8 cellular contexts compared by ENCODE assay signal in the genomic region with DNA sequence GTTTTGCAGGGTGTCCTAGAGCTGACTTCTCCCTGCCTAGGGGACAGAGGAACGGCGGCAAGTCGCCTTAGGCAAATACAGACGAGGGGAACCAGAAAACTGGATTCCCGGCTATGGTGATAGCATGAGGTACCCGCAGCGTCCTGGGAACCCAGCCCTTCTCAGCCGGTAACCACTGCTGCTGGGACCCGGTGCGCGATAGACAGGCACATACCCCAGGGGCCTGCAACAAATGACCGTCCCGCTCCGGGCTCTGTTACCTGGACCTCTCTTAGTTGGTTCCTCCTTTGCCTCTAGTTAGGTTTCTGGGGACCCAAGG. TPM values are rescaled to one million over a fixed set of nuclear protein-coding genes. Genes with fewer than 3 reads are reported as not detected.
DNase-seq lines count a peak whose midpoint lies in the region; ATAC-seq lines count a peak whose summit lies in the region.

No MANE protein-coding gene starts in this region.

- no peak overlapping the region for H3K27ac Mint-ChIP-seq in activated naive CD4-positive, alpha-beta T cell treated with anti-CD3 and anti-CD28 coated beads, Interleukin-2, amount 10 ng/mL, durations not matched to agents 7 days and 5 days

- peaks cover 30% of the 10 kb centered on the region for H3K4me1 Mint-ChIP-seq in activated naive CD4-positive, alpha-beta T cell treated with anti-CD3 and anti-CD28 coated beads, Interleukin-2, amount 10 ng/mL, durations not matched to agents 7 days and 5 days

- DNase-seq in activated naive CD4-positive, alpha-beta T cell treated with anti-CD3 and anti-CD28 coated beads, Interleukin-2, amount 10 ng/mL, durations not matched to agents 7 days and 5 days: no peak
- no peak for DNase-seq in head of caudate nucleus
- DNase-seq in NCI-H2107 treated with DMSO at 0.1 percent for 48 hours (lab: John Stamatoyannopoulos, UW; ENCODE audit: unreplicated experiment): no peak

- H3K36me3 Mint-ChIP-seq in activated naive CD4-positive, alpha-beta T cell treated with anti-CD3 and anti-CD28 coated beads, Interleukin-2, amount 10 ng/mL, durations not matched to agents 7 days and 5 days: peaks cover 3% of the 10 kb centered on the region

- CTCF ChIA-PET in activated naive CD4-positive, alpha-beta T cell treated with anti-CD3 and anti-CD28 coated beads, Interleukin-2, amount 10 ng/mL, durations not matched to agents 7 days and 5 days (lab: Charles Lee): interaction anchor here (1.3 to 1.6 kb wide), 2 partner anchors 12 to 46 kb away, joined by 3 to 7 read pairs; no protein-coding TSS in a partner anchor

- intact Hi-C loops in head of caudate nucleus (cut with DNase I): loop anchor here (2.0 kb wide), 2 partner anchors 45 to 245 kb away; no protein-coding TSS in a partner anchor

- H3K27ac ChIP-seq in temporal lobe (ENCODE audit: low read depth, low read length): peak overlapping the region; percentile 59

- peak overlapping the region; percentile 70 for H3K4me3 Mint-ChIP-seq in activated naive CD4-positive, alpha-beta T cell treated with anti-CD3 and anti-CD28 coated beads, Interleukin-2, amount 10 ng/mL, durations not matched to agents 7 days and 5 days

- no peaks in the 10 kb centered on the region for H3K9me3 ChIP-seq in iPS-18c (ENCODE audit: control insufficient read depth, insufficient read depth, low read length)

- H3K9me3 Mint-ChIP-seq in activated naive CD4-positive, alpha-beta T cell treated with anti-CD3 and anti-CD28 coated beads, Interleukin-2, amount 10 ng/mL, durations not matched to agents 7 days and 5 days: no peaks in the 10 kb centered on the region

- H3K4me3 ChIP-seq in iPS-18c (ENCODE audit: insufficient read depth, low read depth, low read length): peak overlapping the region; percentile 80

- peaks cover 64% of the 10 kb centered on the region for H3K27me3 Mint-ChIP-seq in activated naive CD4-positive, alpha-beta T cell treated with anti-CD3 and anti-CD28 coated beads, Interleukin-2, amount 10 ng/mL, durations not matched to agents 7 days and 5 days

- ATAC-seq in GM19035 (IDR thresholded peaks at IDR 0.05; ENCODE audit: unreplicated experiment) (peak; percentile 19), HG02973 (IDR thresholded peaks at IDR 0.05; ENCODE audit: unreplicated experiment) (peak; percentile 9), HG02840 (IDR thresholded peaks at IDR 0.05; ENCODE audit: low FRiP score, unreplicated experiment) (no peak)

RNA-seq across cellular contexts. Expression of a gene that starts 0.6 kb away (rescaled TPM):
- 41.1 TPM for total RNA-seq in temporal lobe
